Comparison of ENCODE assay signal across 22 cellular contexts in genomic region chr7:107441576-107442422, GRCh38. TPM values are rescaled to one million over a fixed set of nuclear protein-coding genes. Genes with fewer than 3 reads are reported as not detected.
DNase-seq lines count a peak whose midpoint lies in the region; TF ChIP-seq lines count a peak whose summit lies in the region.
"Had no signal": no experiment of that assay in that cellular context is flagged by ENCODE, and none has a peak within 500 bp of the region (broad histone marks: within the 10 kb centered on the region; RNA-seq: fewer than 3 reads in every experiment).

No MANE protein-coding gene starts in this region.

- DNase-seq in AG08395 (ENCODE audit: low spot score) (peak; percentile 42), GM03348 (ENCODE audit: low spot score) (peak; percentile 36), LHCN-M2 (ENCODE audit: low read depth) (peak; percentile 23), fibroblast of peridontal ligament (ENCODE audit: extremely low read depth) (peak; percentile 33), NCI-H226 (no peak), lower leg skin (ENCODE audit: low spot score in 2 of 2) (no peak), posterior vena cava (ENCODE audit: low spot score) (no peak)
- no peak for DNase-seq in stimulated activated CD4-positive, alpha-beta T cell treated with anti-CD3 and anti-CD28 coated beads, Interleukin-1b, Interleukin-23, amount 100 ng/mL, for 48 hours
- DNase-seq: CD8-positive, alpha-beta T cell; DMS79; NCI-H1105; NCI-H2081; NCI-H2171 treated with DMSO at 0.1 percent for 48 hours; NCI-H446 treated with DMSO at 0.1 percent for 48 hours; NCI-H69; SW 1271 had no signal

- TF ChIP-seq CTCF in lower leg skin (IDR thresholded peaks at IDR 0.05): no peak

- TF ChIP-seq POLR2A in lower leg skin (IDR thresholded peaks at IDR 0.05): no peak

- intact Hi-C loops in lower leg skin (cut with DNase I; ENCODE audit: low total_unique reads): no loop called here
- intact Hi-C loops in posterior vena cava (cut with DNase I): no loop called here

- H3K4me3 ChIP-seq in lower leg skin (ENCODE audit: low read depth, poor library complexity, severe bottlenecking): no peak overlapping the region
- H3K4me3 ChIP-seq: BLaER1 treated with 17β-estradiol and CSF1 and Interleukin-3, amounts not matched to agents 10 nM and 100 nM had no signal

RNA-seq across cellular contexts. Expression of gene GPR22, which starts 28.1 kb away (rescaled TPM):
- not detected in 2 replicates for total RNA-seq in LHCN-M2 (2014; rRNA removed)
- polyA plus RNA-seq in LHCN-M2 (2012): 0.04 TPM
- not detected for total RNA-seq in lower leg skin
- not detected for total RNA-seq in posterior vena cava
- total RNA-seq: A172; CD8-positive, alpha-beta T cell; G401; H4; OCI-LY7; SK-MEL-5 had no signal

Comparison
In these comparisons a context has a peak if more than half of its experiments do, and no peak if none do; other contexts are left out.
1. DNase-seq: peak in AG08395 (single experiment), GM03348 (single experiment), LHCN-M2 (single experiment) and fibroblast of peridontal ligament (single experiment); none in NCI-H226 (single experiment), lower leg skin (0 of 2), stimulated activated CD4-positive, alpha-beta T cell treated with anti-CD3 and anti-CD28 coated beads, Interleukin-1b, Interleukin-23, amount 100 ng/mL, for 48 hours (single experiment) and posterior vena cava (single experiment).